ENCODE assay signal across 8 cellular contexts in the genomic region with DNA sequence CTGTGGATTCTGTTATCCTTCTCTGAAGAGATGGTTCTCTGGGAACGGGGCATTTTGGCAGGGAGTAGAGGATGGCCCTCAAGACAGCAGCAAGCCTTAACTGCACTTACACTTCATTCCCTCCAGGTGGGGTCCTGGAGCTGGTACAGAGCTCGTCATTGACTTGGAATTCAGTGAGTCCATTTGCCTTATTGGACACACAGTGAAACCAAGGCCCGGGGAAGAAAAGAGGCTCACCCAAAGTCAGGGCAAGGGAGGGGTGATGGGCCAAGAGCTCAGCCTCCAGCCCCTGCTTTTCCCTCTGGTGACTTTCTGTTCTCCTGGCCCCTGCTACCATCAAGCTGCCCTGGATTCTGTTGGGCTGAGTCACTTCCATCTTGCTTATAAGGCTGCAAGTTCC.
DNase-seq lines count a peak whose midpoint lies in the region; ATAC-seq and TF ChIP-seq lines count a peak whose summit lies in the region.

No MANE protein-coding gene starts in this region.

- in situ Hi-C loops in SK-MEL-5 (cut with HindIII; ENCODE audit: low pct_unique_long_range_greater_than_20kb, low sequenced_read_pairs), result no loop called here

- no peak overlapping the region for H3K4me3 ChIP-seq in upper lobe of left lung

- ATAC-seq in upper lobe of left lung (ENCODE audit: low FRiP score in 2 of 2) (peak; percentile 42 to 52), HG02763 (IDR thresholded peaks at IDR 0.05; ENCODE audit: unreplicated experiment) (no peak)

- no peaks in the 10 kb centered on the region for H3K27me3 ChIP-seq in upper lobe of left lung

- no peak overlapping the region for H3K27ac ChIP-seq in upper lobe of left lung

- no peak for TF ChIP-seq EP300 in upper lobe of left lung (IDR thresholded peaks at IDR 0.05)

- no peaks in the 10 kb centered on the region for H3K9me3 ChIP-seq in upper lobe of left lung

- peak in 5 of 6 experiments; percentile 24 to 51 (median 38) for TF ChIP-seq CTCF in upper lobe of left lung (IDR thresholded peaks at IDR 0.05)

- no peaks in the 10 kb centered on the region for H3K36me3 ChIP-seq in upper lobe of left lung

- DNase-seq in NCI-H2196 (lab: John Stamatoyannopoulos, UW; ENCODE audit: unreplicated experiment) (peak; percentile 3), NCI-H2196 treated with DMSO at 0.1 percent for 48 hours (lab: John Stamatoyannopoulos, UW; ENCODE audit: unreplicated experiment) (no peak), HUDEP-2 (lab: John Stamatoyannopoulos, UW; ENCODE audit: unreplicated experiment in 76 of 76) (peak in 41 of 76 experiments; percentile 2 to 62 (median 23)), SK-MEL-5 (ENCODE audit: low read depth, low spot score) (peak; percentile 88), foreskin melanocyte (peak; percentile 51), upper lobe of left lung (no peak)
- no peak for DNase-seq in activated CD4-positive, CD25-positive, alpha-beta regulatory T cell (lab: John Stamatoyannopoulos, UW)

- 43 to 61% methylated on average over 3 of the region's 3 CpGs for WGBS in upper lobe of left lung, 2 donors

- no peak for TF ChIP-seq POLR2A in upper lobe of left lung (IDR thresholded peaks at IDR 0.05)

- H3K4me1 ChIP-seq in upper lobe of left lung, result peaks cover 4 to 7% (median 6%) of the 10 kb centered on the region in 4 donors

Comparison
In these comparisons a context has a peak if more than half of its experiments do, and no peak if none do; other contexts are left out.
1. DNase-seq: peak in NCI-H2196 (single experiment), HUDEP-2 (41 of 76), SK-MEL-5 (single experiment) and foreskin melanocyte (single experiment); none in NCI-H2196 treated with DMSO at 0.1 percent for 48 hours (single experiment), upper lobe of left lung (0 of 2) and activated CD4-positive, CD25-positive, alpha-beta regulatory T cell (0 of 4).